ENCODE assay signal across 8 cellular contexts in the genomic region with DNA sequence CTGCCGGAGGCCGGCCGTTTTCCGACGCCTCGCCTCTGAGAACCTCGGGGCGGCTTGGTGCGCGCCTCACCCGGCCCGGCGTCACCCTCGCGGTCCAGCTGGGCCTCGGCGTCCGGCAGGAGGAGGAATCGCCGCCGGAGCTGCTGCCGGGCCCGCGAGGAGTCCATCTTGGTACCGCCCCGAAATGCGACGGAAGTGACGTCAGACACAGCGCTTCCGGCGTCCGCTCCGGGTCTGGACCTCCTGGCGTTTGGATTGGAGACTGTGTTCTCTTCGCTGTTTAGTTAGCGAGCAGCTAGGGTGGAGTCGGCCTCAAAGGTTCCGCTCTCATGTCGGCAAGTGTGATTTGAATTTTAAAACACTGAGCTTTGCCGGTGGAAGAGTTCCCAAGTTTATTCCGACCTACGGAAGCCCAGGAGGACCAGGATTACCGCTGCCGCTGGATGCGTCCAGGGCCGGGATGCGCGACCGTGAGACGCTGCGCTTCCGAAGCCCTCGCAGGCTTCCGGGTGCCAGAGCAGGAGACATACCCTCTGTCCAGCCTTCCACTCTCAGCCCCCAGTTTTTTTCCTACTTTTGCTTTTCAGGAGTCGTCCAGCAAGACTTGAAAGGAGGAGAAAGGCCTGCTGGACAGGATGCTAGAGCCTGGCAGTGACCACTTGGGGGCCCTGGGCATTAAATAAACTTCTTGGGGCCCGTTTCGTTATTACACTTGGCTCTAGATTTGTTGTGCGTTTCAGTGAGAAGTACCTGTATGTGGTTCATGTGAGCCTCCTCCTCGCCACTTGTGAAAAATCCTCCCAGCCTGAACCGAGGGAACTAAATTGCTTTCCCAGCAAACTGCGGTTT.
DNase-seq lines count a peak whose midpoint lies in the region; TF ChIP-seq lines count a peak whose summit lies in the region.

A gene with protein sequence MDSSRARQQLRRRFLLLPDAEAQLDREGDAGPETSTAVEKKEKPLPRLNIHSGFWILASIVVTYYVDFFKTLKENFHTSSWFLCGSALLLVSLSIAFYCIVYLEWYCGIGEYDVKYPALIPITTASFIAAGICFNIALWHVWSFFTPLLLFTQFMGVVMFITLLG (minus strand): TSS at position 188 of the 849 bp plus-strand sequence. CDS start 21 bp downstream, at position 167.

- peak within 1 kb of the TSS; percentile 100 for H3K27ac Mint-ChIP-seq in nephron
- peak within 1 kb of the TSS; percentile 99 for H3K27ac Mint-ChIP-seq in stimulated activated naive CD8-positive, alpha-beta T cell treated with anti-CD3 and anti-CD28 coated beads, Interleukin-15, Interleukin-2, amounts not matched to agents 100 ng/mL and 50 ng/mL, for 24 hours

- TF ChIP-seq CTCF in LNCaP clone FGC (IDR thresholded peaks at IDR 0.05; ENCODE audit: control insufficient read depth, extremely low read depth, insufficient read depth) (0 out of 2 replicates have a peak, but pooled peaks have one; percentile 13), fibroblast of pulmonary artery (IDR thresholded peaks at IDR 0.05; ENCODE audit: low read length, missing control alignments) (peak; percentile 29), nephron (IDR thresholded peaks at IDR 0.05; ENCODE audit: unreplicated experiment in 3 of 3) (peak in 2 of 3 experiments; percentile 32 to 34)

- peak; percentile 96 for DNase-seq in ELF-1 (ENCODE audit: low read depth, low spot score)
- peak; percentile 49 for DNase-seq in GOT3 (lab: John Stamatoyannopoulos, UW)
- peak; percentile 83 for DNase-seq in LNCaP clone FGC (ENCODE audit: low read depth)
- peak; percentile 72 to 74 for DNase-seq in SHP77 (lab: John Stamatoyannopoulos, UW)
- peak; percentile 88 for DNase-seq in activated effector memory CD4-positive, alpha-beta T cell treated with Interleukin-2 at 50 U/mL for 16 hours
- peak; percentile 96 for DNase-seq in fibroblast of pulmonary artery (ENCODE audit: low read depth)

- no peaks in the 10 kb centered on the region for H3K9me3 Mint-ChIP-seq in nephron
- no peaks in the 10 kb centered on the region for H3K9me3 Mint-ChIP-seq in stimulated activated naive CD8-positive, alpha-beta T cell treated with anti-CD3 and anti-CD28 coated beads, Interleukin-15, Interleukin-2, amounts not matched to agents 100 ng/mL and 50 ng/mL, for 24 hours

- H3K4me3 ChIP-seq in LNCaP clone FGC (ENCODE audit: low read depth, low read length) (peak within 1 kb of the TSS; percentile 76), fibroblast of pulmonary artery (replicated peaks; ENCODE audit: low read depth, low read length) (peak within 1 kb of the TSS; percentile 93)

- peak within 1 kb of the TSS; percentile 98 for H3K4me3 Mint-ChIP-seq in nephron
- H3K4me3 Mint-ChIP-seq in stimulated activated naive CD8-positive, alpha-beta T cell treated with anti-CD3 and anti-CD28 coated beads, Interleukin-15, Interleukin-2, amounts not matched to agents 100 ng/mL and 50 ng/mL, for 24 hours: peak within 1 kb of the TSS; percentile 99

- peaks cover 44% of the 10 kb centered on the region for H3K4me1 Mint-ChIP-seq in nephron
- peaks cover 28% of the 10 kb centered on the region for H3K4me1 Mint-ChIP-seq in stimulated activated naive CD8-positive, alpha-beta T cell treated with anti-CD3 and anti-CD28 coated beads, Interleukin-15, Interleukin-2, amounts not matched to agents 100 ng/mL and 50 ng/mL, for 24 hours (ENCODE audit: low read depth)

- H3K36me3 Mint-ChIP-seq in nephron (ENCODE audit: low read depth): peaks cover 20% of the 10 kb centered on the region
- peaks cover 35% of the 10 kb centered on the region for H3K36me3 Mint-ChIP-seq in stimulated activated naive CD8-positive, alpha-beta T cell treated with anti-CD3 and anti-CD28 coated beads, Interleukin-15, Interleukin-2, amounts not matched to agents 100 ng/mL and 50 ng/mL, for 24 hours (ENCODE audit: low read depth)

- H3K27me3 Mint-ChIP-seq in nephron (ENCODE audit: low read depth): peaks cover 6% of the 10 kb centered on the region
- H3K27me3 Mint-ChIP-seq in stimulated activated naive CD8-positive, alpha-beta T cell treated with anti-CD3 and anti-CD28 coated beads, Interleukin-15, Interleukin-2, amounts not matched to agents 100 ng/mL and 50 ng/mL, for 24 hours: peaks cover 4% of the 10 kb centered on the region

Comparison
In these comparisons a context has a peak if more than half of its experiments do, and no peak if none do; other contexts are left out.
1. Peak in every context shown above with its lines: DNase-seq and H3K4me3 ChIP-seq.